25 cellular contexts compared by ENCODE assay signal in the genomic region with DNA sequence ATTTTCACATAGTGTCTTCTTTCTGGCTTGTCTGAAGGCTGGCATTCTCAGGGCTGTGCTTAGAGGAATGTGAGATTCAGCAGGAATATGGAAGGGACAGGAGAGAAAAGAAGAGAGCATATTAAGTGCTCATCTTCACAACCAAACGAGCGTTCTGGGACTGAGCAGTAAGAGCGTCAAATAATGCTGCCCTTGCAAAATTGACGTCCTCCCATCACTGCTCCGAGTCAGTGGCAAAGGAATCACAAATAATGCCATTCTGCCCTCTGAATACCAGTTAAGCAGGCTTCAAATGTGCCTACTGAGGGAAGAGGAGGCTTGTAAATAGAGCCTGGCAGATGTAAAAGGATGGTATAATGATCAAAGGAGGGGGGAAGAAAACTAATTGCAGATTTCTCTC.
"Had no signal": no experiment of that assay in that cellular context is flagged by ENCODE, and none has a peak within 500 bp of the region (broad histone marks: within the 10 kb centered on the region; RNA-seq: fewer than 3 reads in every experiment).

No MANE protein-coding gene starts in this region.

- DNase-seq: activated CD4-positive, alpha-beta memory T cell treated with anti-CD3 and anti-CD28 coated beads for 36 hours; activated CD4-positive, alpha-beta T cell treated with anti-CD3 and anti-CD28 coated beads, Interleukin-2, amount 10 ng/mL, durations not matched to agents 7 days and 5 days; activated CD4-positive, CD25-positive, alpha-beta regulatory T cell; activated CD8-positive, alpha-beta memory T cell treated with anti-CD3 and anti-CD28 coated beads for 24 hours; activated effector memory CD4-positive, alpha-beta T cell treated with anti-CD3 and anti-CD28 coated beads, Interleukin-2, amount 50 U/mL, for 16 hours; activated naive CD4-positive, alpha-beta T cell treated with anti-CD3 and anti-CD28 coated beads for 36 hours; activated T-cell treated with anti-CD3 and anti-CD28 coated beads, Interleukin-2, amount 50 U/mL, for 4 hours; amygdala; cerebellar nuclear complex; Karpas-422; MM.1S; NCI-H1105; NCI-H1436; NCI-H1694 treated with DMSO at 0.1 percent for 48 hours; NCI-H2081; NCI-H510A treated with DMSO at 0.1 percent for 48 hours; NCI-H69; SHP77 treated with DMSO at 0.1 percent for 48 hours; T-cell; T-helper 2 cell; T1000 had no signal

- H3K27ac ChIP-seq: cardiac muscle cell had no signal

- H3K36me3 Mint-ChIP-seq: activated CD4-positive, alpha-beta memory T cell treated with anti-CD3 and anti-CD28 coated beads for 36 hours; activated naive CD8-positive, alpha-beta T cell; brain; T-cell had no signal

- H3K36me3 ChIP-seq: cardiac muscle cell had no signal

- H3K4me3 ChIP-seq: cardiac muscle cell had no signal

- ATAC-seq: activated T-cell treated with anti-CD3 and anti-CD28 coated beads, Interleukin-2, amount 50 U/mL, for 4 hours; PC-3; T-cell had no signal

- H3K4me1 Mint-ChIP-seq: brain had no signal

- H3K27ac Mint-ChIP-seq: activated CD4-positive, alpha-beta memory T cell treated with anti-CD3 and anti-CD28 coated beads for 36 hours; activated CD4-positive, alpha-beta T cell treated with anti-CD3 and anti-CD28 coated beads, Interleukin-2, amount 10 ng/mL, durations not matched to agents 7 days and 5 days; activated naive CD4-positive, alpha-beta T cell treated with anti-CD3 and anti-CD28 coated beads for 36 hours; activated naive CD8-positive, alpha-beta T cell; brain; T-cell had no signal

- H3K27me3 Mint-ChIP-seq: activated CD4-positive, alpha-beta memory T cell treated with anti-CD3 and anti-CD28 coated beads for 36 hours had no signal

- H3K9me3 Mint-ChIP-seq: activated CD4-positive, alpha-beta memory T cell treated with anti-CD3 and anti-CD28 coated beads for 36 hours; activated naive CD4-positive, alpha-beta T cell treated with anti-CD3 and anti-CD28 coated beads for 36 hours; activated T-cell treated with anti-CD3 and anti-CD28 coated beads, Interleukin-2, amount 50 U/mL, for 4 hours; brain; T-cell had no signal

- H3K4me3 Mint-ChIP-seq: activated CD4-positive, alpha-beta memory T cell treated with anti-CD3 and anti-CD28 coated beads for 36 hours; activated CD4-positive, alpha-beta T cell treated with anti-CD3 and anti-CD28 coated beads, Interleukin-2, amount 10 ng/mL, durations not matched to agents 7 days and 5 days; activated naive CD4-positive, alpha-beta T cell treated with anti-CD3 and anti-CD28 coated beads for 36 hours; activated naive CD8-positive, alpha-beta T cell; activated T-cell treated with anti-CD3 and anti-CD28 coated beads, Interleukin-2, amount 50 U/mL, for 4 hours; brain; T-cell had no signal
